Comparison of ENCODE assay signal across 8 cellular contexts in the genomic region with DNA sequence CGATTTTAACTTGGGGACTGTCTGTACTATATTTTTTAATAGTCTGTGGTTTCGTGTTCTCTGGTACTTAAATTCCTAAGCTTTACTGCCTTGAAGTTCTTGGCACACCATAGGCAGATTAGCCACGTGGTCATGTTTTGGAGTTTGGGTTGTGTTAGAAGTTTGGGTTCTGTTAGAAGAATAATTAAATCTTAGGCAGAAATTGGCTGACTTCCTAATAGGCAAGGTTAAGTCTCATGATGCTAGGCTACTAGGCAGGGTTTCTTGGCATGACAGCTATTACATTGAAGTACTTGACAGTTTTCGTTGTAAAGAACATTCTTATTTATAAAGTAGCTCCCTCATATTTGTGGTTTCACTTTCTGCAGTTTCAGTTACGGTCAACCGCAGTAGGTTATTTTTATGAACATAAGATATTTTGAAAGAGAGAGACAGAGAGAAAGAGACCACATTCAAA.
A peak's percentile ranks its signal among the peaks of the same experiment; 100 is the strongest.
DNase-seq lines count a peak whose midpoint lies in the region; ATAC-seq and FAIRE-seq lines count a peak whose summit lies in the region.

No MANE protein-coding gene starts in this region.

- no peaks in the 10 kb centered on the region for H3K36me3 ChIP-seq in SK-N-MC (ENCODE audit: insufficient read depth, low read length)
- H3K36me3 ChIP-seq in stomach smooth muscle (ENCODE audit: control insufficient read depth in 2 of 2, insufficient read depth in 2 of 2, low read length in 2 of 2): no peaks in the 10 kb centered on the region

- H3K27ac ChIP-seq in SK-N-MC: peak overlapping the region; percentile 73
- H3K27ac ChIP-seq in stomach smooth muscle (ENCODE audit: low read length): no peak overlapping the region

- FAIRE-seq in GM19239 (lab: Jason Lieb, UNC): peak; percentile 94

- no peaks in the 10 kb centered on the region for H3K27me3 ChIP-seq in stomach smooth muscle (ENCODE audit: control insufficient read depth in 1 of 2, insufficient read depth in 2 of 2, low read length in 2 of 2)

- H3K4me1 ChIP-seq in stomach smooth muscle (ENCODE audit: control insufficient read depth, insufficient read depth, low read length): no peaks in the 10 kb centered on the region

- H3K4me3 ChIP-seq in SK-N-MC (peak overlapping the region; percentile 79), stomach smooth muscle (ENCODE audit: low read length in 2 of 2) (peak overlapping the region; percentile 36 to 70)

- peak overlapping the region; percentile 56 for H3K9ac ChIP-seq in SK-N-MC (ENCODE audit: insufficient read length)
- peak overlapping the region in 1 of 2 donors; percentile 22 for H3K9ac ChIP-seq in stomach smooth muscle (ENCODE audit: low read length in 2 of 2)

- DNase-seq in Ammon's horn (ENCODE audit: low spot score) (peak; percentile 41), GM19239 (ENCODE audit: insufficient read length, low spot score) (peak; percentile 16), SK-N-MC (ENCODE audit: low read depth, low spot score) (peak; percentile 59), fibroblast of the conjunctiva (ENCODE audit: low read depth) (peak; percentile 71), NCI-H2171 treated with DMSO at 0.1 percent for 48 hours (lab: John Stamatoyannopoulos, UW) (no peak), NCI-H187 treated with DMSO at 0.1 percent for 48 hours (lab: John Stamatoyannopoulos, UW) (no peak)

- no peaks in the 10 kb centered on the region for H3K9me3 ChIP-seq in SK-N-MC (ENCODE audit: low read depth, low read length)
- H3K9me3 ChIP-seq in stomach smooth muscle (ENCODE audit: control insufficient read depth in 2 of 2, low read length in 2 of 2): no peaks in the 10 kb centered on the region

- ATAC-seq in HG03175 (IDR thresholded peaks at IDR 0.05; ENCODE audit: unreplicated experiment): peak; percentile 77

Comparison
In these comparisons a context has a peak if more than half of its experiments do, and no peak if none do; other contexts are left out.
1. DNase-seq: peak in Ammon's horn (single experiment), GM19239 (single experiment), SK-N-MC (single experiment) and fibroblast of the conjunctiva (single experiment); none in NCI-H2171 treated with DMSO at 0.1 percent for 48 hours (single experiment) and NCI-H187 treated with DMSO at 0.1 percent for 48 hours (single experiment).